ENCODE assay signal across 8 cellular contexts in the genomic region with DNA sequence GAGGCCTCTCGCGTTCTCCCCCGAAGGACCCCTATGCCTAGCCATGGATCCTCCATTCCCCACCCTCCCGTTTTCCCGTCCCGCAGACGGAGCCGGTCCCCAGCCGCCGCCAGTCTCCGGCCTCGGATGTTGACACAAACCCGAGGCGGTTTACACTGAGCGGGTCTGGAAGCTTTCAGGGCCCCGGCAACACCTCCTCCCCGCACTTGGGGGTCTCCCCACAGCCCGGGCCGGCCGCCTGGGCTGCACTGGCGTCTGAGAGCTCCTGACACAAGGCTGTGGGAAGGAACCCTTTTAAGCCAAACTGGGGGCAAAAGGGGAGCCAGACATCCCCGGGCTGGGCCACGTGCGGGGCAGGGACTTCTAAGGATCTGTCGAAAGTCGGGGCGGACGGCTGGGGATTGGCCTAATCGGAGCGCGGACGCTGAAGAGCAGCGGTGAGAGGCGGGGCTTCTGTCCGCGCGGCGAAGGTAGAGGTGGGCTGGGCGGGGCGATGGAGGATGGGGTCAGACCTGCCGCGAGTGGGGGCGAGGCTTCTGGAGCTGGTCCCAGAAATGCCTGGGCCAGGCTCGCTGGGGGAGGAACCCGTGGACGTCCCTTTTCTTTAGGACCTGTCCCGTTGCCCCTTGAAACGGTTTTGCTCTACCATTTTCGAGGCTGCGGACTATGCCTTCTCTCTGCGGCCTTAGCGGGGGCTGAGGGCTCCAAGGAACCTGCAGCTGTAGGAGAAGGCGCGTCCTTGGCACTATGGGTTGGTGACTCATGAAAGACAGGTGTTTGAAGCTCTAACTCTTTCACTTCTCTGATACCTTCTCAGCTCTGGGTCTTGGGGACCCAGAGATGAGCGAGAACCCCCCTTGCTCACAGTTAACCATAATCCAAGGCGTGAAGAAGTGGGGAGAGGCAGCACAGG. TPM values are rescaled to one million over a fixed set of nuclear protein-coding genes. Genes with fewer than 3 reads are reported as not detected.
DNase-seq lines count a peak whose midpoint lies in the region; ATAC-seq, FAIRE-seq and TF ChIP-seq lines count a peak whose summit lies in the region.
"Had no signal": no experiment of that assay in that cellular context is flagged by ENCODE, and none has a peak within 500 bp of the region (broad histone marks: within the 10 kb centered on the region; RNA-seq: fewer than 3 reads in every experiment).

No MANE protein-coding gene starts in this region.

- H2BK20ac ChIP-seq in H9 (ENCODE audit: low read depth, low read length, poor library complexity, severe bottlenecking): no peak overlapping the region

- no peaks in the 10 kb centered on the region for H3K79me1 ChIP-seq in H9 (ENCODE audit: insufficient read depth, low read depth, low read length, poor library complexity, severe bottlenecking)

- H2BK15ac ChIP-seq in H9 (ENCODE audit: low read depth, low read length): no peak overlapping the region

- H3T11ph ChIP-seq in H9 (ENCODE audit: low read length): no peak overlapping the region

- no peak overlapping the region for H3K56ac ChIP-seq in H9 (ENCODE audit: insufficient read length, low read depth, low read length)

- no peak overlapping the region for H2BK120ac ChIP-seq in H9 (ENCODE audit: low read depth, low read length, poor library complexity, severe bottlenecking)

- no peak overlapping the region for H3K4ac ChIP-seq in H9 (ENCODE audit: low read depth, low read length)

- H3K4me3 Mint-ChIP-seq in H9: peak overlapping the region in 1 of 2 experiments; percentile 70; a peak in 4 of 5 replicates
- peak overlapping the region; percentile 91 for H3K4me3 Mint-ChIP-seq in T-helper 17 cell

- H3K23ac ChIP-seq in H9 (ENCODE audit: insufficient read length, low read depth, low read length): no peak overlapping the region

- no peak overlapping the region for H4K8ac ChIP-seq in H9 (replicated peaks; ENCODE audit: insufficient read length, low read depth, low read length)

- no peak overlapping the region for H2AFZ ChIP-seq in H9 (ENCODE audit: low read length)

- peak overlapping the region; percentile 64 for H3K4me3 ChIP-seq in left ventricle myocardium inferior
- peak overlapping the region in 3 of 4 donors; percentile 26 to 45 (median 45) for H3K4me3 ChIP-seq in sigmoid colon

- H3K27ac ChIP-seq in H9 (ENCODE audit: insufficient read length, low read depth, low read length) (no peak overlapping the region), left ventricle myocardium inferior (replicated peaks) (no peak overlapping the region), sigmoid colon (no peak overlapping the region)

- no peaks in the 10 kb centered on the region for H3K4me1 ChIP-seq in H9 (ENCODE audit: insufficient read depth, low read length)
- H3K4me1 ChIP-seq in left ventricle myocardium inferior: peaks cover 33% of the 10 kb centered on the region
- peaks cover 0 to 21% (median 18%) of the 10 kb centered on the region in 4 donors for H3K4me1 ChIP-seq in sigmoid colon

- no peak for ATAC-seq in T-helper 17 cell
- ATAC-seq in GM18517 (IDR thresholded peaks at IDR 0.05; ENCODE audit: unreplicated experiment): no peak
- ATAC-seq in GM18907 (IDR thresholded peaks at IDR 0.05; ENCODE audit: unreplicated experiment): no peak

- peaks cover 84% of the 10 kb centered on the region for H3K27me3 ChIP-seq in H9 (ENCODE audit: insufficient read depth, low read length)
- peaks cover 84% of the 10 kb centered on the region for H3K27me3 ChIP-seq in left ventricle myocardium inferior (ENCODE audit: low read depth)
- H3K27me3 ChIP-seq in sigmoid colon: peaks cover 30 to 54% (median 45%) of the 10 kb centered on the region in 3 donors

- DNase-seq in H9 (peak; percentile 77), T-helper 17 cell (peak; percentile 17 to 27 (median 21)), left ventricle myocardium inferior (no peak), sigmoid colon (no peak), HTR-8/SVneo (ENCODE audit: insufficient read length, low spot score) (no peak)

- no peak for TF ChIP-seq CTCF in H9 (conservative IDR thresholded peaks at IDR 0.05)
- TF ChIP-seq CTCF in left ventricle myocardium inferior (IDR thresholded peaks at IDR 0.05; ENCODE audit: borderline replicate concordance): no peak
- TF ChIP-seq CTCF in sigmoid colon (IDR thresholded peaks at IDR 0.05): no peak

- H3K4me2 ChIP-seq in H9 (ENCODE audit: insufficient read depth, insufficient read length, low read length): peak overlapping the region; percentile 23

- H3K27me3 Mint-ChIP-seq in H9 (ENCODE audit: low read depth) (peaks cover 100% of the 10 kb centered on the region), T-helper 17 cell (peaks cover 8% of the 10 kb centered on the region)

- no peak overlapping the region for H3K18ac ChIP-seq in H9 (ENCODE audit: insufficient read length, low read depth, low read length)

- FAIRE-seq in HTR-8/SVneo (lab: Jason Lieb, UNC): no peak

- H3K9ac ChIP-seq in H9 (ENCODE audit: extremely low read depth, insufficient read length, low read length): no peak overlapping the region

- WGBS in H9 (ENCODE audit: extremely low coverage, insufficient read length, low lambda C conversion rate): no CpG with 5 or more reads among the region's 56 CpGs
- 8 to 11% methylated on average over 56 of the region's 56 CpGs for WGBS in sigmoid colon, 2 donors

- no peaks in the 10 kb centered on the region for H3K79me2 ChIP-seq in H9 (ENCODE audit: insufficient read depth, low read length)

- no peaks in the 10 kb centered on the region for H3K9me3 Mint-ChIP-seq in H9

- TF ChIP-seq EP300 in sigmoid colon (IDR thresholded peaks at IDR 0.05): no peak

- peaks cover 12% of the 10 kb centered on the region for H3K23me2 ChIP-seq in H9 (ENCODE audit: insufficient read length, low read depth, low read length, poor library complexity, severe bottlenecking)

- no peak overlapping the region for H4K5ac ChIP-seq in H9 (ENCODE audit: insufficient read length, low read depth, low read length)

- H3K4me1 Mint-ChIP-seq in H9 (peaks cover 6 to 15% of the 10 kb centered on the region in 2 experiments), T-helper 17 cell (peaks cover 45% of the 10 kb centered on the region)

- no peak overlapping the region for H2BK12ac ChIP-seq in H9 (ENCODE audit: insufficient read length, low read depth, low read length)

- H2BK5ac ChIP-seq in H9 (ENCODE audit: insufficient read length, low read length): no peak overlapping the region

- H3K27ac Mint-ChIP-seq in H9 (no peak overlapping the region), T-helper 17 cell (peak overlapping the region; percentile 95)

- H4K20me1 ChIP-seq in H9 (ENCODE audit: control insufficient read depth, insufficient read depth, insufficient read length): no peaks in the 10 kb centered on the region

- no peaks in the 10 kb centered on the region for H3K36me3 ChIP-seq in left ventricle myocardium inferior
- no peaks in the 10 kb centered on the region for H3K36me3 ChIP-seq in sigmoid colon

- H3K9me3 ChIP-seq in H9 (ENCODE audit: control insufficient read depth, low read depth, low read length) (no peaks in the 10 kb centered on the region), T-helper 17 cell (ENCODE audit: control insufficient read depth, low read length, poor library complexity, severe bottlenecking) (no peaks in the 10 kb centered on the region), left ventricle myocardium inferior (replicated peaks) (no peaks in the 10 kb centered on the region), sigmoid colon (no peaks in the 10 kb centered on the region)

- H3K14ac ChIP-seq in H9 (ENCODE audit: insufficient read depth, low read length): no peak overlapping the region

- intact Hi-C loops in left ventricle myocardium inferior (cut with micrococcal nuclease): no loop called here
- intact Hi-C loops in sigmoid colon (cut with DNase I): no loop called here

- H4K91ac ChIP-seq in H9 (ENCODE audit: insufficient read length, low read depth, low read length): no peak overlapping the region

- H3K36me3 Mint-ChIP-seq in H9 (ENCODE audit: insufficient read depth in 1 of 3, low read depth in 3 of 3) (no peaks in the 10 kb centered on the region), T-helper 17 cell (ENCODE audit: low read depth) (peaks cover 2% of the 10 kb centered on the region)

- no peak for TF ChIP-seq POLR2A in sigmoid colon (IDR thresholded peaks at IDR 0.05)

- H2AK5ac ChIP-seq in H9 (ENCODE audit: insufficient read length, low read length): no peak overlapping the region

RNA-seq across cellular contexts. Expression of a gene that starts 1.2 kb away (rescaled TPM):
- total RNA-seq in H9 (2021) (0.15 TPM in 2 replicates), T-helper 17 cell (10 to 100 TPM; 23.4 to 30.3 TPM), left ventricle myocardium inferior (0.88 TPM), sigmoid colon (1 to 10 TPM in 2 of 4 donors, under 1 TPM in 2; 0.16 to 1.1 (median 0.95) TPM)
- under 1 TPM in 1 of 3 donors, not detected in 2; 0.57 TPM for polyA plus RNA-seq in sigmoid colon

RNA-seq across cellular contexts. Expression of a gene that starts 20.5 kb away (rescaled TPM):
- total RNA-seq in H9 (2021) (not detected in 2 replicates), T-helper 17 cell (under 1 TPM; 0.31 to 0.70 TPM), left ventricle myocardium inferior (26.8 TPM), sigmoid colon (not detected)
- under 1 TPM in 1 of 3 donors, not detected in 2; 0.06 TPM for polyA plus RNA-seq in sigmoid colon
- total RNA-seq: epithelial cell of proximal tubule had no signal

RNA-seq across cellular contexts. Expression of a gene that starts 46.3 kb away (rescaled TPM):
- total RNA-seq in H9 (2021) (36.3 and 38.8 TPM in 2 replicates), T-helper 17 cell (10 to 100 TPM; 44.8 to 57.5 TPM), left ventricle myocardium inferior (29.4 TPM), sigmoid colon (10 to 100 TPM; 43.5 to 56.4 (median 47.1) TPM)
- polyA plus RNA-seq in sigmoid colon: 10 to 100 TPM; 43.2 to 48.1 (median 43.2) TPM

RNA-seq across cellular contexts. Expression of a gene that starts 53.0 kb away (rescaled TPM):
- total RNA-seq in H9 (2021) (1.8 and 1.9 TPM in 2 replicates), T-helper 17 cell (under 1 TPM; 0.10 TPM), left ventricle myocardium inferior (21.2 TPM), sigmoid colon (10 to 100 TPM in 1 of 4 donors, 1 to 10 TPM in 3; 1.6 to 14.7 (median 4.0) TPM)
- polyA plus RNA-seq in sigmoid colon: 1 to 10 TPM in 2 of 3 donors, under 1 TPM in 1; 0.92 to 2.5 (median 1.2) TPM

Comparison
In these comparisons a context has a peak if more than half of its experiments do, and no peak if none do; other contexts are left out.
1. DNase-seq: peak in H9 (single experiment) and T-helper 17 cell (3 of 3); none in left ventricle myocardium inferior (single experiment), sigmoid colon (single experiment) and HTR-8/SVneo (single experiment).
2. RNA of a gene that starts 1.2 kb away (total RNA-seq): 23.4 to 30.3 TPM in T-helper 17 cell; 0.16 to 1.1 TPM in sigmoid colon, 0.88 TPM in left ventricle myocardium inferior (single experiment) and 0.15 TPM in H9; every median in the first group is over 10 times any median in the second.
3. RNA of a gene that starts 20.5 kb away (total RNA-seq): 26.8 TPM in left ventricle myocardium inferior (single experiment); 0.31 to 0.70 TPM in T-helper 17 cell, not detected in H9 and not detected in sigmoid colon; every median in the first group is over 10 times any median in the second.